Comparison of ENCODE assay signal across 9 cellular contexts in the genomic region with DNA sequence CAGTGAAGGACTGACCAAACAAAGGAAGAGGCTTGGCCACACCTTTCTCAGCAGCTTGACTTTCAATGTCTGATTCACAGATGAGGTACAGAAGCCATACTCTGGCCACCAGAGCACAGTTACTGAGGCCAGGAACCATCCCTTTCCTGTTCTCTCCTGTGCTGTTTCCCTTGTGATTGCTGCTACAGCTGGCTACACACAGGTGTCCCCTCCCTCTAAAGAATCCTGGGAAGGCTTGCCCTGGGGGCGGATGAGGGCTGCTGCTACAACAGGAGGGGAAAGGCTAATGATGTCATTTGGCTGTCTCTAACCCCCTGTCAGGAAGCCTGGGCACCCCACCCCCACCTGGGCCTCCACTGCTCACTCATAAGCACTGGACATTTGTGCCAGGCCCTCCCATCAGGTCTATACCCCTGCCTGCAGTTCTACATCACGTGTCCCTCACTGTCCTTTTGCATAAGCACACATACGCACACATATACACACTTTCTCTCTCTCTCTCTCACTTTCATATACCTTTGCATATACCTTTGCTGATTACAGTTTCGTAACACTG. TPM values are rescaled to one million over a fixed set of nuclear protein-coding genes. Genes with fewer than 3 reads are reported as not detected.
DNase-seq lines count a peak whose midpoint lies in the region; ATAC-seq, FAIRE-seq and TF ChIP-seq lines count a peak whose summit lies in the region.
"Had no signal": no experiment of that assay in that cellular context is flagged by ENCODE, and none has a peak within 500 bp of the region (broad histone marks: within the 10 kb centered on the region; RNA-seq: fewer than 3 reads in every experiment).

No MANE protein-coding gene starts in this region.

- H2AFZ ChIP-seq in GM12878 (ENCODE audit: control insufficient read depth, low read depth, low read length) = no peak overlapping the region
- H2AFZ ChIP-seq in trophoblast cell (ENCODE audit: insufficient read depth, low read length, poor library complexity) = peak overlapping the region; percentile 67

- FAIRE-seq in GM12878 (lab: Jason Lieb, UNC) = peak; percentile 84
- FAIRE-seq: A204.1 had no signal

- H3K23ac ChIP-seq in trophoblast cell (ENCODE audit: low read length) = no peak overlapping the region

- no peaks in the 10 kb centered on the region for H4K20me1 ChIP-seq in GM12878 (ENCODE audit: control insufficient read depth, insufficient read depth)

- peaks cover 62% of the 10 kb centered on the region for H3K4me1 ChIP-seq in GM12878 (ENCODE audit: control insufficient read depth, insufficient read depth, low read length)
- peaks cover 16 to 24% of the 10 kb centered on the region in 2 experiments for H3K4me1 ChIP-seq in trophoblast cell (ENCODE audit: control insufficient read depth in 1 of 2, insufficient read depth in 2 of 2, low read length in 2 of 2)

- no TSS peak for BruUV-seq in GM12878 (replicated peaks; lab: Mats Ljungman, UMichigan)

- H3K9me3 ChIP-seq in GM12878 (replicated peaks; ENCODE audit: control insufficient read depth, insufficient read depth, low read length) (no peaks in the 10 kb centered on the region), trophoblast cell (ENCODE audit: insufficient read depth, low read depth, low read length) (no peaks in the 10 kb centered on the region)

- H3K9ac ChIP-seq in GM12878 (ENCODE audit: control insufficient read depth, insufficient read depth, low read length) (no peak overlapping the region), trophoblast cell (ENCODE audit: low read length) (no peak overlapping the region)

- TF ChIP-seq RAD21 in GM12878 (IDR thresholded peaks at IDR 0.05; ENCODE audit: insufficient read depth, low read depth, low read length) = no peak

- H3K4me2 ChIP-seq in GM12878 (ENCODE audit: control insufficient read depth, insufficient read depth) (peak overlapping the region; percentile 30; the same call in 1 of the 2 replicates), trophoblast cell (ENCODE audit: low read length) (no peak overlapping the region)

- H4K12ac ChIP-seq in trophoblast cell (ENCODE audit: low read depth, low read length) = peak overlapping the region; percentile 43

- TF ChIP-seq EP300 in GM12878 (IDR thresholded peaks at IDR 0.05; ENCODE audit: borderline replicate concordance in 1 of 2, control insufficient read depth in 1 of 2, low read depth in 2 of 2, low read length in 2 of 2) = 0 out of 4 replicates have a peak, but pooled peaks of 1 of the 2 experiments have one; percentile 32

- peaks cover 47% of the 10 kb centered on the region for H3K79me2 ChIP-seq in GM12878 (ENCODE audit: control insufficient read depth, insufficient read depth, low read length)
- H3K79me2 ChIP-seq in trophoblast cell (ENCODE audit: control insufficient read depth, insufficient read depth, low read length, poor library complexity) = no peaks in the 10 kb centered on the region

- H3K14ac ChIP-seq in trophoblast cell (ENCODE audit: low read length) = peak overlapping the region; percentile 66

- peak; percentile 47 for ATAC-seq in HG03108 (IDR thresholded peaks at IDR 0.05; ENCODE audit: unreplicated experiment)
- peak; percentile 83 for ATAC-seq in GM12878

- SMC1A ChIA-PET in GM12878 (lab: Charles Lee; ENCODE audit: uncharacterized antibody, unreplicated experiment) = interaction anchor here (0.8 to 6.1 kb wide), 10 partner anchors 8 to 39 kb away, joined by 3 to 162 read pairs (median 6); partner anchors contain the start of gene FMNL3

- peak overlapping the region; percentile 96 for H2AK5ac ChIP-seq in trophoblast cell (ENCODE audit: low read length)

- H2BK5ac ChIP-seq in trophoblast cell (ENCODE audit: low read depth, low read length, poor library complexity) = peak overlapping the region; percentile 79

- H2BK120ac ChIP-seq in trophoblast cell (ENCODE audit: insufficient read depth, low read length, poor library complexity) = peak overlapping the region; percentile 74

- no peak for TF ChIP-seq POLR2A in GM12878 (IDR thresholded peaks at IDR 0.05; ENCODE audit: low read depth, low read length)

- peaks cover 13 to 19% of the 10 kb centered on the region in 2 experiments; a peak in 3 of 4 replicates for H3K36me3 ChIP-seq in GM12878 (ENCODE audit: control insufficient read depth in 2 of 2, insufficient read depth in 2 of 2, low read length in 1 of 2)
- no peaks in the 10 kb centered on the region for H3K36me3 ChIP-seq in trophoblast cell (ENCODE audit: control insufficient read depth in 1 of 2, insufficient read depth in 2 of 2, low read length in 2 of 2)

- H3K4me3 ChIP-seq in GM12878 = no peak overlapping the region; the same call in 1 of the 2 replicates
- H3K4me3 ChIP-seq in trophoblast cell (ENCODE audit: low read depth, low read length) = no peak overlapping the region

- TF ChIP-seq CTCF in GM12878 (IDR thresholded peaks at IDR 0.05 in 2 of 3, conservative IDR thresholded peaks at IDR 0.05 in 1 of 3; ENCODE audit: control insufficient read depth in 2 of 3, extremely low read depth in 1 of 3, insufficient read depth in 1 of 3, low read depth in 3 of 3, low read length in 3 of 3) = no peak

- peak; percentile 40 for DNase-seq in NK-92 treated with Interleukin-12 subunit alpha and Interleukin-12 subunit beta, amount 100 ng/mL, for 24 hours (lab: John Stamatoyannopoulos, UW)
- DNase-seq in NK-92 (lab: John Stamatoyannopoulos, UW; ENCODE audit: unreplicated experiment) (no peak), GM12878 (ENCODE audit: low read depth, low spot score) (no peak), trophoblast cell (peak; percentile 95 to 97), GF-D8 (lab: John Stamatoyannopoulos, UW) (no peak)
- no peak for DNase-seq in central memory CD4-positive, alpha-beta T cell
- no peak for DNase-seq in activated CD4-positive, alpha-beta T cell treated with anti-CD3 and anti-CD28 coated beads, Interleukin-2, amount 50 U/mL, for 48 hours

- H4K91ac ChIP-seq in trophoblast cell (ENCODE audit: low read depth, low read length) = peak overlapping the region; percentile 90

- H3K27ac ChIP-seq in GM12878 (ENCODE audit: control insufficient read depth, insufficient read depth) = peak overlapping the region; percentile 86
- peak overlapping the region; percentile 61 for H3K27ac ChIP-seq in trophoblast cell (ENCODE audit: low read depth, low read length)

- intact Hi-C loops in GM12878 (cut with micrococcal nuclease; ENCODE audit: unreplicated experiment) = no loop called here

- peak overlapping the region; percentile 50 for H4K8ac ChIP-seq in trophoblast cell (ENCODE audit: low read depth, low read length)

- H3K27me3 ChIP-seq in GM12878 (replicated peaks in 1 of 2; ENCODE audit: control insufficient read depth in 2 of 2, insufficient read depth in 2 of 2, low read length in 1 of 2) = no peaks in the 10 kb centered on the region
- no peaks in the 10 kb centered on the region for H3K27me3 ChIP-seq in trophoblast cell (ENCODE audit: insufficient read depth, low read length)

- RAD21 ChIA-PET in GM12878 (lab: Charles Lee; ENCODE audit: unreplicated experiment) = interaction anchor here (1.8 to 6.8 kb wide), 6 partner anchors 8 to 40 kb away, joined by 5 to 154 read pairs (median 14); partner anchors contain the start of gene FMNL3

- peak overlapping the region; percentile 51 for H3K4ac ChIP-seq in trophoblast cell (ENCODE audit: low read depth, low read length)

- CTCF ChIA-PET in GM12878 (lab: Yijun Ruan, JAX) = interaction anchor here (1.0 to 6.9 kb wide), 7 partner anchors 9 to 41 kb away, joined by 4 to 87 read pairs (median 18); partner anchors contain the start of gene FMNL3

- peak overlapping the region; percentile 96 for H2BK12ac ChIP-seq in trophoblast cell (ENCODE audit: low read length)

- H3K79me1 ChIP-seq in trophoblast cell (ENCODE audit: low read length) = peaks cover 12% of the 10 kb centered on the region

- H3K18ac ChIP-seq in trophoblast cell (ENCODE audit: low read length) = peak overlapping the region; percentile 71

- in situ Hi-C loops in GM12878 (cut with MboI) = no loop called here

- POLR2A ChIA-PET in GM12878 (lab: Charles Lee) = interaction anchor here (0.7 to 6.9 kb wide), 8 partner anchors 9 to 379 kb away, joined by 3 to 106 read pairs (median 4); partner anchors contain the start of gene FMNL3

- WGBS in GM12878 (ENCODE audit: insufficient coverage, insufficient replicate concordance, low lambda C conversion rate, missing lambda C conversion rate) = 6% methylated on average over 4 of the region's 4 CpGs
- WGBS in trophoblast cell (ENCODE audit: extremely low coverage, insufficient coverage, insufficient read length) = no CpG with 5 or more reads among the region's 4 CpGs

RNA-seq across cellular contexts. Expression of gene PRPF40B, which starts 41.3 kb away (rescaled TPM):
- total RNA-seq in GM12878 (2013; cell fraction: nucleolus; rRNA removed) = 25.0 and 26.2 TPM in 2 replicates
- total RNA-seq in GM12878 (2014; rRNA removed) (7.2 and 7.7 TPM in 2 replicates), GM12878 (2014; rRNA removed; fragmentation: Illumina TruSeq; extraction: Trizol) (6.9 and 7.1 TPM in 2 replicates), GM12878 (2021) (12.9 and 13.2 TPM in 2 replicates)
- 1.7 TPM for polyA plus RNA-seq in GM12878 (2011; ENCODE audit: low read depth)
- polyA plus RNA-seq in GM12878 (2011; rRNA removed) (3.2 and 6.1 TPM in 2 replicates), GM12878 (2014; fragmentation: Illumina TruSeq; extraction: Trizol) (3.2 and 6.7 TPM in 2 replicates), GM12878 (2014; fragmentation: Nextera tagmentation; extraction: Ambion mirVana) (1 to 10 TPM in 1 of 2 experiments, under 1 TPM in 1; 0.31 to 1.2 TPM), GM12878 (2014; rRNA removed) (8.5 and 11.0 TPM in 2 replicates), GM12878 (2016; fragmentation: Nextera tagmentation; extraction: Ambion mirVana) (10 to 100 TPM; 16.3 to 17.9 TPM)
- 4.1 and 5.3 TPM in 2 replicates for polyA plus RNA-seq in GM12878 (2011; cell fraction: cytosol; rRNA removed)
- 39.1 and 43.0 TPM in 2 replicates for polyA plus RNA-seq in GM12878 (2011; cell fraction: nucleus; rRNA removed)
- polyA plus RNA-seq in GM12878 (2012) = 5.4 TPM in 2 replicates
- 6.8 and 10.0 TPM in 2 replicates for polyA minus RNA-seq in GM12878 (2011; rRNA and poly(A)+ RNA removed)
- polyA minus RNA-seq in GM12878 (2011; cell fraction: cytosol; rRNA and poly(A)+ RNA removed) = 2.2 and 3.1 TPM in 2 replicates
- polyA minus RNA-seq in GM12878 (2011; cell fraction: nucleus; rRNA and poly(A)+ RNA removed) = 11.1 and 16.5 TPM in 2 replicates
- polyA plus RNA-seq in trophoblast cell (2013) = 6.0 and 6.4 TPM in 2 replicates

RNA-seq across cellular contexts. Expression of gene FMNL3, which starts 42.5 kb away (rescaled TPM):
- total RNA-seq in GM12878 (2013; cell fraction: nucleolus; rRNA removed) = 182 and 205 TPM in 2 replicates
- total RNA-seq in GM12878 (2014; rRNA removed) = 44.1 and 46.8 TPM in 2 replicates
- total RNA-seq in GM12878 (2014; rRNA removed; fragmentation: Illumina TruSeq; extraction: Trizol) = 29.1 and 29.2 TPM in 2 replicates
- total RNA-seq in GM12878 (2021) = 60.5 and 64.9 TPM in 2 replicates
- polyA plus RNA-seq in GM12878 (2011; ENCODE audit: low read depth) = 19.3 TPM
- 40.6 and 47.6 TPM in 2 replicates for polyA plus RNA-seq in GM12878 (2011; rRNA removed)
- 40.6 and 44.7 TPM in 2 replicates for polyA plus RNA-seq in GM12878 (2011; cell fraction: cytosol; rRNA removed)
- 131 and 157 TPM in 2 replicates for polyA plus RNA-seq in GM12878 (2011; cell fraction: nucleus; rRNA removed)
- 33.5 and 36.8 TPM in 2 replicates for polyA plus RNA-seq in GM12878 (2012)
- polyA plus RNA-seq in GM12878 (2014; fragmentation: Illumina TruSeq; extraction: Trizol) = 35.3 and 40.6 TPM in 2 replicates
- 1 to 10 TPM; 3.0 to 5.3 TPM for polyA plus RNA-seq in GM12878 (2014; fragmentation: Nextera tagmentation; extraction: Ambion mirVana)
- polyA plus RNA-seq in GM12878 (2014; rRNA removed) = 32.6 and 35.0 TPM in 2 replicates
- polyA plus RNA-seq in GM12878 (2016; fragmentation: Nextera tagmentation; extraction: Ambion mirVana) = 10 to 100 TPM; 15.1 to 15.7 TPM
- polyA minus RNA-seq in GM12878 (2011; rRNA and poly(A)+ RNA removed) = 105 and 132 TPM in 2 replicates
- 41.7 and 48.0 TPM in 2 replicates for polyA minus RNA-seq in GM12878 (2011; cell fraction: cytosol; rRNA and poly(A)+ RNA removed)
- 46.2 and 54.0 TPM in 2 replicates for polyA minus RNA-seq in GM12878 (2011; cell fraction: nucleus; rRNA and poly(A)+ RNA removed)
- 4.6 and 4.8 TPM in 2 replicates for polyA plus RNA-seq in trophoblast cell (2013)

RNA-seq across cellular contexts. Expression of gene FAM186B, which starts 59.2 kb away (rescaled TPM):
- total RNA-seq in GM12878 (2013; cell fraction: nucleolus; rRNA removed) = 0.29 and 0.77 TPM in 2 replicates
- 0.51 and 0.87 TPM in 2 replicates for total RNA-seq in GM12878 (2014; rRNA removed)
- 0.58 and 0.60 TPM in 2 replicates for total RNA-seq in GM12878 (2014; rRNA removed; fragmentation: Illumina TruSeq; extraction: Trizol)
- 0.48 and 0.69 TPM in 2 replicates for total RNA-seq in GM12878 (2021)
- polyA plus RNA-seq in GM12878 (2011; ENCODE audit: low read depth) = 0.34 TPM
- 0.10 and 0.20 TPM in 2 replicates for polyA plus RNA-seq in GM12878 (2011; rRNA removed)
- polyA plus RNA-seq in GM12878 (2011; cell fraction: cytosol; rRNA removed) = 0.09 and 0.13 TPM in 2 replicates
- polyA plus RNA-seq in GM12878 (2011; cell fraction: nucleus; rRNA removed) = 0.63 and 0.72 TPM in 2 replicates
- 0.55 and 1.1 TPM in 2 replicates for polyA plus RNA-seq in GM12878 (2012)
- 0.46 and 0.51 TPM in 2 replicates for polyA plus RNA-seq in GM12878 (2014; fragmentation: Illumina TruSeq; extraction: Trizol)
- under 1 TPM; 0.13 to 0.42 TPM for polyA plus RNA-seq in GM12878 (2014; fragmentation: Nextera tagmentation; extraction: Ambion mirVana)
- 0.45 and 0.51 TPM in 2 replicates for polyA plus RNA-seq in GM12878 (2014; rRNA removed)
- under 1 TPM; 0.57 to 0.79 TPM for polyA plus RNA-seq in GM12878 (2016; fragmentation: Nextera tagmentation; extraction: Ambion mirVana)
- 0.22 and 0.57 TPM in 2 replicates for polyA minus RNA-seq in GM12878 (2011; rRNA and poly(A)+ RNA removed)
- not detected in 2 replicates for polyA minus RNA-seq in GM12878 (2011; cell fraction: cytosol; rRNA and poly(A)+ RNA removed)
- polyA minus RNA-seq in GM12878 (2011; cell fraction: nucleus; rRNA and poly(A)+ RNA removed) = 0.19 and 0.24 TPM in 2 replicates
- polyA plus RNA-seq in trophoblast cell (2013) = 0.03 and 0.08 TPM in 2 replicates

Comparison
In these comparisons a context has a peak if more than half of its experiments do, and no peak if none do; other contexts are left out.
1. DNase-seq: peak in NK-92 treated with Interleukin-12 subunit alpha and Interleukin-12 subunit beta, amount 100 ng/mL, for 24 hours (single experiment) and trophoblast cell (2 of 2); none in NK-92 (single experiment), GM12878 (single experiment), GF-D8 (single experiment), central memory CD4-positive, alpha-beta T cell (single experiment) and activated CD4-positive, alpha-beta T cell treated with anti-CD3 and anti-CD28 coated beads, Interleukin-2, amount 50 U/mL, for 48 hours (0 of 2).